In genomic region chr5:180872419-180872818, GRCh38 we compare ENCODE assay signal across 26 cellular contexts. TPM values are rescaled to one million over a fixed set of nuclear protein-coding genes. Genes with fewer than 3 reads are reported as not detected.
DNase-seq lines count a peak whose midpoint lies in the region; ATAC-seq and TF ChIP-seq lines count a peak whose summit lies in the region.
"Had no signal": no experiment of that assay in that cellular context is flagged by ENCODE, and none has a peak within 500 bp of the region (broad histone marks: within the 10 kb centered on the region; RNA-seq: fewer than 3 reads in every experiment).

No MANE protein-coding gene starts in this region.

- H3K9ac ChIP-seq in BLaER1 treated with 17β-estradiol and CSF1 and Interleukin-3, amounts not matched to agents 10 nM and 100 nM = no peak overlapping the region
- H3K9ac ChIP-seq in OCI-LY3 (ENCODE audit: low read length) = no peak overlapping the region
- no peak overlapping the region for H3K9ac ChIP-seq in neuronal stem cell (ENCODE audit: low read depth, low read length, poor library complexity)

- no peak overlapping the region for H3K4ac ChIP-seq in neuronal stem cell (ENCODE audit: low read length)

- no peak overlapping the region for H2BK15ac ChIP-seq in neuronal stem cell (ENCODE audit: low read length)

- no peak overlapping the region for H3K4me3 Mint-ChIP-seq in dendritic cell treated with granulocyte-macrophage colony-stimulating factor and Interleukin-4, amounts not matched to agents 40 ng/mL and 50 ng/mL, for 4 days
- H3K4me3 Mint-ChIP-seq in stimulated activated naive B cell treated with anti-CD40 and anti-IgM and Interleukin-4, amounts not matched to agents 10 μg/mL and 1 μg/mL and 100 μg/mL, for 72 hours = no peak overlapping the region
- H3K4me3 Mint-ChIP-seq: CD4-positive, alpha-beta memory T cell had no signal

- H2BK5ac ChIP-seq in neuronal stem cell (ENCODE audit: low read length) = no peak overlapping the region

- H2AFZ ChIP-seq in OCI-LY3 (ENCODE audit: low read depth, low read length) = 0 out of 2 replicates have a peak overlapping the region, but pooled peaks have one; percentile 50
- H2AFZ ChIP-seq in neuronal stem cell (ENCODE audit: low read length) = no peak overlapping the region

- no peak overlapping the region for H4K8ac ChIP-seq in neuronal stem cell (ENCODE audit: low read depth, low read length)

- no peaks in the 10 kb centered on the region for H3K79me2 ChIP-seq in OCI-LY3 (ENCODE audit: low read length)

- H3K9me3 Mint-ChIP-seq in dendritic cell treated with granulocyte-macrophage colony-stimulating factor and Interleukin-4, amounts not matched to agents 40 ng/mL and 50 ng/mL, for 4 days = no peaks in the 10 kb centered on the region
- H3K9me3 Mint-ChIP-seq in stimulated activated naive B cell treated with anti-CD40 and anti-IgM and Interleukin-4, amounts not matched to agents 10 μg/mL and 1 μg/mL and 100 μg/mL, for 72 hours = no peaks in the 10 kb centered on the region
- H3K9me3 Mint-ChIP-seq: CD4-positive, alpha-beta memory T cell had no signal

- intact Hi-C loops in dendritic cell treated with granulocyte-macrophage colony-stimulating factor and Interleukin-4, amounts not matched to agents 40 ng/mL and 50 ng/mL, for 4 days (cut with micrococcal nuclease) = loop anchor here (5.0 kb wide), 2 partner anchors 285 to 390 kb away; partner anchors contain the start of gene TRIM52

- H3K4me2 ChIP-seq in BLaER1 treated with 17β-estradiol and CSF1 and Interleukin-3, amounts not matched to agents 10 nM and 100 nM = peak overlapping the region in 6 of 11 experiments; percentile 43 to 80 (median 60); a peak in 5 of 22 replicates
- H3K4me2 ChIP-seq in OCI-LY3 (ENCODE audit: low read length) (peak overlapping the region; percentile 33), neuronal stem cell (ENCODE audit: insufficient read depth, low read length, poor library complexity, severe bottlenecking) (no peak overlapping the region)

- ATAC-seq in stimulated activated naive B cell treated with anti-CD40 and anti-IgM and Interleukin-4, amounts not matched to agents 10 μg/mL and 1 μg/mL and 100 μg/mL, for 72 hours (replicated peaks) = no peak
- ATAC-seq: GM12878 had no signal

- no peaks in the 10 kb centered on the region for H3K27me3 ChIP-seq in BLaER1 treated with 17β-estradiol and CSF1 and Interleukin-3, amounts not matched to agents 10 nM and 100 nM
- H3K27me3 ChIP-seq in OCI-LY3 (ENCODE audit: low read depth, low read length) (no peaks in the 10 kb centered on the region), neuronal stem cell (ENCODE audit: control insufficient read depth in 3 of 3, insufficient read depth in 3 of 3, low read depth in 1 of 3, low read length in 3 of 3) (peaks cover 0 to 19% (median 0%) of the 10 kb centered on the region in 3 experiments)

- H3K4me1 ChIP-seq in BLaER1 treated with 17β-estradiol and CSF1 and Interleukin-3, amounts not matched to agents 10 nM and 100 nM = peaks cover 0 to 29% (median 19%) of the 10 kb centered on the region in 10 experiments; a peak in 13 of 20 replicates
- H3K4me1 ChIP-seq in OCI-LY3 (ENCODE audit: low read length) = peaks cover 28% of the 10 kb centered on the region
- H3K4me1 ChIP-seq in neuronal stem cell (ENCODE audit: control insufficient read depth in 2 of 2, insufficient read depth in 1 of 2, low read depth in 1 of 2, low read length in 2 of 2) = peaks cover 2 to 6% of the 10 kb centered on the region in 2 donors

- no peak overlapping the region for H2BK12ac ChIP-seq in neuronal stem cell (ENCODE audit: low read length)

- no peaks in the 10 kb centered on the region for H3K9me3 ChIP-seq in BLaER1 treated with 17β-estradiol and CSF1 and Interleukin-3, amounts not matched to agents 10 nM and 100 nM (replicated peaks in 1 of 11)
- H3K9me3 ChIP-seq in OCI-LY3 (ENCODE audit: insufficient read depth, low read length) = no peaks in the 10 kb centered on the region
- H3K9me3 ChIP-seq in neuronal stem cell (replicated peaks in 1 of 2; ENCODE audit: control insufficient read depth in 2 of 2, insufficient read depth in 1 of 2, low read depth in 1 of 2, low read length in 2 of 2) = no peaks in the 10 kb centered on the region

- no peak overlapping the region for H3K4me3 ChIP-seq in BLaER1 treated with 17β-estradiol and CSF1 and Interleukin-3, amounts not matched to agents 10 nM and 100 nM
- H3K4me3 ChIP-seq in OCI-LY3 (ENCODE audit: low read length) (no peak overlapping the region), neuronal stem cell (ENCODE audit: low read length in 2 of 2) (no peak overlapping the region)
- H3K4me3 ChIP-seq: GM12878 had no signal

- no peak for TF ChIP-seq CTCF in OCI-LY3 (IDR thresholded peaks at IDR 0.05; ENCODE audit: low read depth, low read length)

- H3K27me3 Mint-ChIP-seq in dendritic cell treated with granulocyte-macrophage colony-stimulating factor and Interleukin-4, amounts not matched to agents 40 ng/mL and 50 ng/mL, for 4 days = peaks cover 7% of the 10 kb centered on the region
- H3K27me3 Mint-ChIP-seq in stimulated activated naive B cell treated with anti-CD40 and anti-IgM and Interleukin-4, amounts not matched to agents 10 μg/mL and 1 μg/mL and 100 μg/mL, for 72 hours = peaks cover 7 to 8% of the 10 kb centered on the region in 2 donors

- no peaks in the 10 kb centered on the region for H3K36me3 Mint-ChIP-seq in dendritic cell treated with granulocyte-macrophage colony-stimulating factor and Interleukin-4, amounts not matched to agents 40 ng/mL and 50 ng/mL, for 4 days (ENCODE audit: low read depth)
- no peaks in the 10 kb centered on the region for H3K36me3 Mint-ChIP-seq in stimulated activated naive B cell treated with anti-CD40 and anti-IgM and Interleukin-4, amounts not matched to agents 10 μg/mL and 1 μg/mL and 100 μg/mL, for 72 hours
- H3K36me3 Mint-ChIP-seq: CD4-positive, alpha-beta memory T cell had no signal

- no peak overlapping the region for H3K23ac ChIP-seq in neuronal stem cell (ENCODE audit: low read depth, low read length, poor library complexity)

- no peak for DNase-seq in neuronal stem cell (ENCODE audit: low spot score)
- DNase-seq in AML-193 (lab: John Stamatoyannopoulos, UW) = no peak
- no peak for DNase-seq in NCI-H1092 treated with DMSO at 0.1 percent for 48 hours (lab: John Stamatoyannopoulos, UW)
- DNase-seq in stimulated activated naive B cell treated with anti-CD40 and anti-IgM and Interleukin-4, amounts not matched to agents 10 μg/mL and 1 μg/mL and 100 μg/mL, for 72 hours = no peak
- DNase-seq: 8988T; ACHN; CD4-positive, alpha-beta memory T cell; COR-L47; DMS53; GOT3; HCEC 1CT; Karpas-422; NCI-H1105; NCI-H1436 treated with DMSO at 0.1 percent for 48 hours; NCI-H187 treated with DMSO at 0.1 percent for 48 hours; NCI-H2171 treated with DMSO at 0.1 percent for 48 hours; NCI-H345; NCI-H510A treated with DMSO at 0.1 percent for 48 hours; NK-92 treated with Interleukin-12 subunit alpha and Interleukin-12 subunit beta, amount 100 ng/mL, for 24 hours; SHP77 had no signal

- no peak overlapping the region for H2AK5ac ChIP-seq in neuronal stem cell (ENCODE audit: low read depth, low read length)

- H4K20me1 ChIP-seq in BLaER1 treated with 17β-estradiol and CSF1 and Interleukin-3, amounts not matched to agents 10 nM and 100 nM = no peaks in the 10 kb centered on the region
- no peaks in the 10 kb centered on the region for H4K20me1 ChIP-seq in OCI-LY3 (ENCODE audit: insufficient read depth, low read length)

- no peak overlapping the region for H3K14ac ChIP-seq in neuronal stem cell (ENCODE audit: low read length)

- peak overlapping the region; percentile 49 for H3K18ac ChIP-seq in neuronal stem cell (ENCODE audit: low read length)

- peak overlapping the region; percentile 94 for H3K27ac Mint-ChIP-seq in dendritic cell treated with granulocyte-macrophage colony-stimulating factor and Interleukin-4, amounts not matched to agents 40 ng/mL and 50 ng/mL, for 4 days
- no peak overlapping the region for H3K27ac Mint-ChIP-seq in stimulated activated naive B cell treated with anti-CD40 and anti-IgM and Interleukin-4, amounts not matched to agents 10 μg/mL and 1 μg/mL and 100 μg/mL, for 72 hours

- no peak overlapping the region for H2BK120ac ChIP-seq in neuronal stem cell (ENCODE audit: low read depth, low read length)

- H3K4me1 Mint-ChIP-seq in dendritic cell treated with granulocyte-macrophage colony-stimulating factor and Interleukin-4, amounts not matched to agents 40 ng/mL and 50 ng/mL, for 4 days (ENCODE audit: low read depth) = peaks cover 40% of the 10 kb centered on the region
- peaks cover 15 to 18% of the 10 kb centered on the region in 2 donors for H3K4me1 Mint-ChIP-seq in stimulated activated naive B cell treated with anti-CD40 and anti-IgM and Interleukin-4, amounts not matched to agents 10 μg/mL and 1 μg/mL and 100 μg/mL, for 72 hours

- no CpG with 5 or more reads among the region's 9 CpGs for WGBS in neuronal stem cell (ENCODE audit: extremely low coverage in 2 of 2, insufficient read length in 2 of 2, insufficient replicate concordance in 1 of 2), 2 donors

- no peak overlapping the region for H4K91ac ChIP-seq in neuronal stem cell (ENCODE audit: low read depth, low read length, poor library complexity)

- H3K27ac ChIP-seq in BLaER1 treated with 17β-estradiol and CSF1 and Interleukin-3, amounts not matched to agents 10 nM and 100 nM = peak overlapping the region in 1 of 11 experiments; percentile 62; a peak in 1 of 22 replicates
- H3K27ac ChIP-seq in OCI-LY3 (ENCODE audit: low read length) = no peak overlapping the region
- no peak overlapping the region for H3K27ac ChIP-seq in neuronal stem cell (replicated peaks; ENCODE audit: low read length)
- H3K27ac ChIP-seq: RWPE1 had no signal

- H3K36me3 ChIP-seq in BLaER1 treated with 17β-estradiol and CSF1 and Interleukin-3, amounts not matched to agents 10 nM and 100 nM = no peaks in the 10 kb centered on the region
- H3K36me3 ChIP-seq in OCI-LY3 (replicated peaks; ENCODE audit: low read depth, low read length) = no peaks in the 10 kb centered on the region
- H3K36me3 ChIP-seq in neuronal stem cell (replicated peaks in 1 of 2; ENCODE audit: control insufficient read depth in 2 of 2, insufficient read depth in 2 of 2, low read length in 2 of 2) = no peaks in the 10 kb centered on the region

- H3K79me1 ChIP-seq in neuronal stem cell (ENCODE audit: low read depth, low read length) = no peaks in the 10 kb centered on the region

RNA-seq across cellular contexts. Expression of gene ZFP62, which starts 11.3 kb away (rescaled TPM):
- 36.6 TPM for polyA plus RNA-seq in neuronal stem cell (2013, experiment 1 of 2)
- polyA plus RNA-seq in neuronal stem cell (2013, experiment 2 of 2) = 36.1 TPM

RNA-seq across cellular contexts. Expression of gene BTNL8, which starts 26.5 kb away (rescaled TPM):
- 0.26 TPM for polyA plus RNA-seq in neuronal stem cell (2013, experiment 1 of 2)
- polyA plus RNA-seq in neuronal stem cell (2013, experiment 2 of 2) = 0.26 TPM
- polyA plus RNA-seq: BJ; CD4-positive, alpha-beta memory T cell had no signal
